Comparison of ENCODE assay signal across 8 cellular contexts in genomic region chr17:36849871-36850348, GRCh38.
DNase-seq lines count a peak whose midpoint lies in the region; ATAC-seq and TF ChIP-seq lines count a peak whose summit lies in the region.

No MANE protein-coding gene starts in this region.

- no peak for TF ChIP-seq CTCF in IMR-90 (conservative IDR thresholded peaks at IDR 0.05; ENCODE audit: low read depth, low read length)
- TF ChIP-seq CTCF in neural progenitor cell (IDR thresholded peaks at IDR 0.05), result peak; percentile 27
- no peak for TF ChIP-seq CTCF in CD14-positive monocyte (IDR thresholded peaks at IDR 0.05)

- no peaks in the 10 kb centered on the region for H3K79me2 ChIP-seq in neural progenitor cell (ENCODE audit: low read depth)

- H3K4me1 Mint-ChIP-seq in neural progenitor cell (peaks cover 20% of the 10 kb centered on the region), CD14-positive monocyte (peaks cover 2% of the 10 kb centered on the region)

- TF ChIP-seq POLR2A in IMR-90 (IDR thresholded peaks at IDR 0.05; ENCODE audit: low read depth, low read length), result no peak

- in situ Hi-C loops in Caki2 (cut with HindIII; ENCODE audit: low pct_unique_long_range_greater_than_20kb, low sequenced_read_pairs), result no loop called here
- in situ Hi-C loops in IMR-90 (cut with MboI; ENCODE audit: low sequenced_read_pairs), result no loop called here

- DNase-seq in Caki2 (ENCODE audit: low read depth), result peak; percentile 68
- peak; percentile 63 for DNase-seq in IMR-90
- DNase-seq in activated T-helper 9 cell treated with anti-CD3 and anti-CD28 coated beads, Interleukin-2, amount 50 U/mL, for 16 hours (ENCODE audit: low read depth), result peak; percentile 18
- DNase-seq in neural progenitor cell (ENCODE audit: low spot score), result peak; percentile 40
- DNase-seq in CD14-positive monocyte (ENCODE audit: low spot score), result no peak
- no peak for DNase-seq in NCI-H2227 (lab: John Stamatoyannopoulos, UW; ENCODE audit: unreplicated experiment)

- no peaks in the 10 kb centered on the region for H3K9me3 ChIP-seq in IMR-90 (ENCODE audit: control insufficient read depth, insufficient read depth, low read length)
- no peaks in the 10 kb centered on the region for H3K9me3 ChIP-seq in neural progenitor cell (ENCODE audit: low read depth)

- H3K27ac Mint-ChIP-seq in neural progenitor cell (no peak overlapping the region), CD14-positive monocyte (no peak overlapping the region)

- H3K9ac ChIP-seq in IMR-90 (ENCODE audit: low read depth, low read length) (no peak overlapping the region), neural progenitor cell (no peak overlapping the region)

- H3K4me3 ChIP-seq in IMR-90 (ENCODE audit: insufficient read depth, low read depth, low read length) (no peak overlapping the region), neural progenitor cell (no peak overlapping the region)

- H3K4me2 ChIP-seq in IMR-90 (ENCODE audit: low read depth, low read length), result no peak overlapping the region
- no peak overlapping the region for H3K4me2 ChIP-seq in neural progenitor cell

- peak overlapping the region; percentile 45; the same call in 1 of the 2 replicates for H3K14ac ChIP-seq in IMR-90 (replicated peaks; ENCODE audit: low read depth, low read length)

- CTCF ChIA-PET in IMR-90 (lab: Yijun Ruan, JAX), result no interaction called here

- H3K79me1 ChIP-seq in IMR-90 (ENCODE audit: low read depth in 1 of 2, low read length in 2 of 2), result no peaks in the 10 kb centered on the region

- H4K8ac ChIP-seq in IMR-90 (ENCODE audit: low read depth in 2 of 2, low read length in 2 of 2), result peak overlapping the region in 1 of 2 experiments; percentile 78; a peak in 1 of 4 replicates

- H3K9me3 Mint-ChIP-seq in neural progenitor cell, result no peaks in the 10 kb centered on the region
- H3K9me3 Mint-ChIP-seq in CD14-positive monocyte, result peaks cover 0 to 3% (median 0%) of the 10 kb centered on the region in 7 donors

- peak overlapping the region; percentile 32; the same call in 1 of the 2 replicates for H4K91ac ChIP-seq in IMR-90 (ENCODE audit: insufficient read depth, low read depth, low read length)

- no peak overlapping the region; the same call in 2 of the 3 replicates for H2BK15ac ChIP-seq in IMR-90 (ENCODE audit: low read depth, low read length)

- H3K36me3 Mint-ChIP-seq in neural progenitor cell (no peaks in the 10 kb centered on the region), CD14-positive monocyte (no peaks in the 10 kb centered on the region)

- H4K20me1 ChIP-seq in IMR-90 (ENCODE audit: insufficient read depth, low read length), result no peaks in the 10 kb centered on the region
- H4K20me1 ChIP-seq in neural progenitor cell (ENCODE audit: low read depth), result no peaks in the 10 kb centered on the region

- no peak overlapping the region for H3K18ac ChIP-seq in IMR-90 (ENCODE audit: low read depth, low read length)

- peak overlapping the region; percentile 61 for H2BK20ac ChIP-seq in IMR-90 (ENCODE audit: low read depth, low read length)

- no peak overlapping the region for H2BK5ac ChIP-seq in IMR-90 (ENCODE audit: low read depth, low read length, poor library complexity, severe bottlenecking)

- H3K56ac ChIP-seq in IMR-90 (ENCODE audit: extremely low read depth, insufficient read depth, low read length), result peak overlapping the region; percentile 47; the same call in 1 of the 2 replicates

- no CpG with 5 or more reads among the region's 9 CpGs for WGBS in IMR-90 (ENCODE audit: extremely low coverage in 2 of 2, insufficient read length in 1 of 2), 2 experiments

- no peak for ATAC-seq in IMR-90 (ENCODE audit: low read depth)
- no peak for ATAC-seq in HG03280 (IDR thresholded peaks at IDR 0.05; ENCODE audit: unreplicated experiment)
- ATAC-seq in GM21390 (IDR thresholded peaks at IDR 0.05; ENCODE audit: unreplicated experiment), result no peak

- H3K27me3 ChIP-seq in IMR-90 (ENCODE audit: control insufficient read depth, insufficient read depth, low read length), result no peaks in the 10 kb centered on the region; the same call in 1 of the 2 replicates
- no peaks in the 10 kb centered on the region for H3K27me3 ChIP-seq in neural progenitor cell

- no TSS peak for BruUV-seq in IMR-90 (replicated peaks; lab: Mats Ljungman, UMichigan)

- H3K27me3 Mint-ChIP-seq in neural progenitor cell (ENCODE audit: insufficient read depth, low read depth) (peaks cover 19% of the 10 kb centered on the region), CD14-positive monocyte (ENCODE audit: low read depth in 3 of 3) (peaks cover 9 to 31% (median 12%) of the 10 kb centered on the region in 3 donors)

- peak overlapping the region; percentile 73 for H2AK9ac ChIP-seq in IMR-90 (replicated peaks; ENCODE audit: low read depth, low read length, poor library complexity)

- no peaks in the 10 kb centered on the region for H3K36me3 ChIP-seq in IMR-90 (ENCODE audit: control insufficient read depth, insufficient read depth, low read length)
- H3K36me3 ChIP-seq in neural progenitor cell, result no peaks in the 10 kb centered on the region

- no peak overlapping the region for H3K23ac ChIP-seq in IMR-90 (ENCODE audit: low read depth, low read length)

- POLR2A ChIA-PET in IMR-90 (lab: Charles Lee; ENCODE audit: unreplicated experiment), result no interaction called here

- H4K5ac ChIP-seq in IMR-90 (ENCODE audit: low read depth, low read length), result peak overlapping the region; percentile 23; the same call in 1 of the 2 replicates

- intact Hi-C loops in IMR-90 (cut with micrococcal nuclease), result loop anchor here (10.0 kb wide), 1 partner anchor 85 kb away; the partner anchor contains the start of gene LHX1
- intact Hi-C loops in CD14-positive monocyte (cut with micrococcal nuclease), result no loop called here

- H3K4me1 ChIP-seq in IMR-90 (ENCODE audit: control insufficient read depth, insufficient read depth, low read length), result peaks cover 13% of the 10 kb centered on the region
- H3K4me1 ChIP-seq in neural progenitor cell, result peaks cover 13% of the 10 kb centered on the region

- TF ChIP-seq RAD21 in IMR-90 (IDR thresholded peaks at IDR 0.05; ENCODE audit: low read length), result no peak

- peak overlapping the region; percentile 19 for H2AK5ac ChIP-seq in IMR-90 (ENCODE audit: low read depth, low read length)

- peak overlapping the region; percentile 50 for H2BK120ac ChIP-seq in IMR-90 (ENCODE audit: low read depth, low read length)

- H2AFZ ChIP-seq in IMR-90 (replicated peaks; ENCODE audit: low read length, poor library complexity) (peak overlapping the region; percentile 81), neural progenitor cell (replicated peaks) (no peak overlapping the region)

- dilution Hi-C loops in IMR-90 (cut with HindIII; ENCODE audit: low sequenced_read_pairs, unreplicated experiment), result no loop called here

- peaks cover 8% of the 10 kb centered on the region for H3K9me1 ChIP-seq in IMR-90 (ENCODE audit: insufficient read depth, low read length)

- H3K4me3 Mint-ChIP-seq in neural progenitor cell, result no peak overlapping the region
- no peak overlapping the region for H3K4me3 Mint-ChIP-seq in CD14-positive monocyte

- no peak overlapping the region for H3K27ac ChIP-seq in IMR-90 (ENCODE audit: insufficient read depth, low read length)
- no peak overlapping the region for H3K27ac ChIP-seq in neural progenitor cell

- H3K4ac ChIP-seq in IMR-90 (ENCODE audit: low read depth, low read length), result peak overlapping the region; percentile 83

- no peaks in the 10 kb centered on the region for H3F3A ChIP-seq in neural progenitor cell (ENCODE audit: low read depth)

TF ChIP-seq in IMR-90, 13 proteins besides CTCF, POLR2A, EP300 and RAD21:
- TF ChIP-seq BHLHE40 (IDR thresholded peaks at IDR 0.05; ENCODE audit: low read depth, low read length), result peak; percentile 93
- no peak for TF ChIP-seq MAZ (IDR thresholded peaks at IDR 0.05; ENCODE audit: borderline replicate concordance, low read depth, low read length)

Comparison
In these comparisons a context has a peak if more than half of its experiments do, and no peak if none do; other contexts are left out.
1. DNase-seq: peak in Caki2 (single experiment), IMR-90 (single experiment), activated T-helper 9 cell treated with anti-CD3 and anti-CD28 coated beads, Interleukin-2, amount 50 U/mL, for 16 hours (single experiment) and neural progenitor cell (single experiment); none in CD14-positive monocyte (single experiment) and NCI-H2227 (single experiment).